1 cellular context compared by ENCODE assay signal in genomic region chr10:52261362-52261761, GRCh38.
TF ChIP-seq lines count a peak whose summit lies in the region.

No MANE protein-coding gene starts in this region.

TF ChIP-seq in WTC11, 78 proteins besides CTCF, POLR2A, EP300 and RAD21 (continued from another document):
- TF ChIP-seq, protein P1, sequence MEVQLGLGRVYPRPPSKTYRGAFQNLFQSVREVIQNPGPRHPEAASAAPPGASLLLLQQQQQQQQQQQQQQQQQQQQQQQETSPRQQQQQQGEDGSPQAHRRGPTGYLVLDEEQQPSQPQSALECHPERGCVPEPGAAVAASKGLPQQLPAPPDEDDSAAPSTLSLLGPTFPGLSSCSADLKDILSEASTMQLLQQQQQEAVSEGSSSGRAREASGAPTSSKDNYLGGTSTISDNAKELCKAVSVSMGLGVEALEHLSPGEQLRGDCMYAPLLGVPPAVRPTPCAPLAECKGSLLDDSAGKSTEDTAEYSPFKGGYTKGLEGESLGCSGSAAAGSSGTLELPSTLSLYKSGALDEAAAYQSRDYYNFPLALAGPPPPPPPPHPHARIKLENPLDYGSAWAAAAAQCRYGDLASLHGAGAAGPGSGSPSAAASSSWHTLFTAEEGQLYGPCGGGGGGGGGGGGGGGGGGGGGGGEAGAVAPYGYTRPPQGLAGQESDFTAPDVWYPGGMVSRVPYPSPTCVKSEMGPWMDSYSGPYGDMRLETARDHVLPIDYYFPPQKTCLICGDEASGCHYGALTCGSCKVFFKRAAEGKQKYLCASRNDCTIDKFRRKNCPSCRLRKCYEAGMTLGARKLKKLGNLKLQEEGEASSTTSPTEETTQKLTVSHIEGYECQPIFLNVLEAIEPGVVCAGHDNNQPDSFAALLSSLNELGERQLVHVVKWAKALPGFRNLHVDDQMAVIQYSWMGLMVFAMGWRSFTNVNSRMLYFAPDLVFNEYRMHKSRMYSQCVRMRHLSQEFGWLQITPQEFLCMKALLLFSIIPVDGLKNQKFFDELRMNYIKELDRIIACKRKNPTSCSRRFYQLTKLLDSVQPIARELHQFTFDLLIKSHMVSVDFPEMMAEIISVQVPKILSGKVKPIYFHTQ (CRISPR knock-in tag; IDR thresholded peaks at IDR 0.05) = no peak
- TF ChIP-seq ZNF138 (CRISPR knock-in tag; conservative IDR thresholded peaks at IDR 0.05) (no peak), E2F5 (CRISPR knock-in tag; IDR thresholded peaks at IDR 0.05) (no peak), ZNF219 (CRISPR knock-in tag; IDR thresholded peaks at IDR 0.05; ENCODE audit: borderline replicate concordance) (no peak), ZNF396 (CRISPR knock-in tag; IDR thresholded peaks at IDR 0.05; ENCODE audit: borderline replicate concordance) (no peak)
TF ChIP-seq in WTC11: peak in this region for 0.
